Comparison of ENCODE assay signal across 9 cellular contexts in the genomic region with DNA sequence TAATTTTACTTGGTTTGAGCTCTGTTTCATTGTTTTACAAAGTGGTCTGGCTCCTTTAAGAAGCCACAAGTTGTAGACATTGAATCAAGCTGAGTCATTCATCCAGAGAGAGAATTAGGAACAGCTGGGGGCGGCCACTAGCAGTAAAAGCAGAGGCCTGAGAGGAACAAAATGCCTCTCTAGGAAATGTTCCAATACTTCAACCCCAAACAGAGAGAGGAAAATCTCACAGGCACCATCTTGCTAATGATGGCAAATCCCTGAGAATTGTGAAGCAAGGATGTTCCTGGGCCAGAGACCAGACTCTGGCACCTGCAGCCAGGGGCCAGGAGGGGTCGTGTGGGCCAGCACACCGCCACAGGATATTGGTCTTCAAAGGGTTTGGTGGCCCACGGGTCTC. TPM values are rescaled to one million over a fixed set of nuclear protein-coding genes. Genes with fewer than 3 reads are reported as not detected.
DNase-seq lines count a peak whose midpoint lies in the region; ATAC-seq lines count a peak whose summit lies in the region.
"Had no signal": no experiment of that assay in that cellular context is flagged by ENCODE, and none has a peak within 500 bp of the region (broad histone marks: within the 10 kb centered on the region; RNA-seq: fewer than 3 reads in every experiment).

No MANE protein-coding gene starts in this region.

- H3K9me3 Mint-ChIP-seq in activated T-helper 1 cell treated with anti-CD3 and anti-CD28 coated beads, Interleukin-12 subunit alpha, Interleukin-12 subunit beta, Interleukin-2, Interleukin-4 antibody, amounts not matched to agents 30 ng/mL and 10 ng/mL and 1 ng/mL, durations not matched to agents 14 hours and 24 hours and 36 hours, result no peaks in the 10 kb centered on the region
- H3K9me3 Mint-ChIP-seq: T-helper 1 cell treated with Interleukin-12 subunit alpha and Interleukin-12 subunit beta and Interleukin-4 antibody, amounts not matched to agents 30 μg/mL and 1 μg/mL, for 36 hours had no signal

- no peaks in the 10 kb centered on the region for H3K9me3 ChIP-seq in HUES6 (ENCODE audit: control insufficient read depth, insufficient read depth, low read depth, low read length)

- H3K4me1 Mint-ChIP-seq in activated T-helper 1 cell treated with anti-CD3 and anti-CD28 coated beads, Interleukin-12 subunit alpha, Interleukin-12 subunit beta, Interleukin-2, Interleukin-4 antibody, amounts not matched to agents 30 ng/mL and 10 ng/mL and 1 ng/mL, durations not matched to agents 14 hours and 24 hours and 36 hours (ENCODE audit: low read depth), result no peaks in the 10 kb centered on the region

- H3K36me3 ChIP-seq in HUES6 (ENCODE audit: control insufficient read depth, insufficient read depth, low read length), result no peaks in the 10 kb centered on the region

- in situ Hi-C loops in ACHN (cut with HindIII; ENCODE audit: low pct_ligation_motif_present, low pct_unique_long_range_greater_than_20kb, low sequenced_read_pairs), result no loop called here

- no peaks in the 10 kb centered on the region for H3K27me3 ChIP-seq in HUES6 (ENCODE audit: control insufficient read depth, insufficient read depth, low read length)

- peak; percentile 61 for DNase-seq in ACHN
- peak; percentile 26 for DNase-seq in brain pericyte (ENCODE audit: low read depth, low spot score)
- peak; percentile 52 for DNase-seq in kidney glomerular epithelial cell (lab: John Stamatoyannopoulos, UW)
- no peak for DNase-seq in activated T-helper 1 cell treated with anti-CD3 and anti-CD28 coated beads, Interleukin-12 subunit alpha, Interleukin-12 subunit beta, Interleukin-2, Interleukin-4 antibody, amounts not matched to agents 30 ng/mL and 10 ng/mL and 1 ng/mL, durations not matched to agents 14 hours and 24 hours and 36 hours (ENCODE audit: low spot score)

- peaks cover 35% of the 10 kb centered on the region for H3K4me1 ChIP-seq in HUES6 (ENCODE audit: control insufficient read depth, insufficient read depth, low read length)

- ATAC-seq in HG03354 (IDR thresholded peaks at IDR 0.05; ENCODE audit: poor library complexity, severe bottlenecking, unreplicated experiment) (no peak), GM21528 (IDR thresholded peaks at IDR 0.05; ENCODE audit: low FRiP score, unreplicated experiment) (no peak), GM18511 (IDR thresholded peaks at IDR 0.05; ENCODE audit: unreplicated experiment) (no peak)

- no peak overlapping the region for H3K4me3 ChIP-seq in HUES6 (ENCODE audit: low read depth, low read length)

- intact Hi-C loops in activated T-helper 1 cell treated with anti-CD3 and anti-CD28 coated beads, Interleukin-12 subunit alpha, Interleukin-12 subunit beta, Interleukin-2, Interleukin-4 antibody, amounts not matched to agents 30 ng/mL and 10 ng/mL and 1 ng/mL, durations not matched to agents 14 hours and 24 hours and 36 hours (cut with micrococcal nuclease), result no loop called here

- H3K4me3 Mint-ChIP-seq in activated T-helper 1 cell treated with anti-CD3 and anti-CD28 coated beads, Interleukin-12 subunit alpha, Interleukin-12 subunit beta, Interleukin-2, Interleukin-4 antibody, amounts not matched to agents 30 ng/mL and 10 ng/mL and 1 ng/mL, durations not matched to agents 14 hours and 24 hours and 36 hours, result no peak overlapping the region
- H3K4me3 Mint-ChIP-seq: T-helper 1 cell treated with Interleukin-12 subunit alpha and Interleukin-12 subunit beta and Interleukin-4 antibody, amounts not matched to agents 30 μg/mL and 1 μg/mL, for 36 hours had no signal

- no peak overlapping the region for H3K27ac Mint-ChIP-seq in activated T-helper 1 cell treated with anti-CD3 and anti-CD28 coated beads, Interleukin-12 subunit alpha, Interleukin-12 subunit beta, Interleukin-2, Interleukin-4 antibody, amounts not matched to agents 30 ng/mL and 10 ng/mL and 1 ng/mL, durations not matched to agents 14 hours and 24 hours and 36 hours
- H3K27ac Mint-ChIP-seq: T-helper 1 cell treated with Interleukin-12 subunit alpha and Interleukin-12 subunit beta and Interleukin-4 antibody, amounts not matched to agents 30 μg/mL and 1 μg/mL, for 36 hours had no signal

- H3K27ac ChIP-seq in HUES6 (ENCODE audit: low read depth, low read length), result peak overlapping the region; percentile 55; the same call in 1 of the 2 replicates

- no peaks in the 10 kb centered on the region for H3K27me3 Mint-ChIP-seq in activated T-helper 1 cell treated with anti-CD3 and anti-CD28 coated beads, Interleukin-12 subunit alpha, Interleukin-12 subunit beta, Interleukin-2, Interleukin-4 antibody, amounts not matched to agents 30 ng/mL and 10 ng/mL and 1 ng/mL, durations not matched to agents 14 hours and 24 hours and 36 hours (ENCODE audit: insufficient read depth)

- no peaks in the 10 kb centered on the region for H3K36me3 Mint-ChIP-seq in activated T-helper 1 cell treated with anti-CD3 and anti-CD28 coated beads, Interleukin-12 subunit alpha, Interleukin-12 subunit beta, Interleukin-2, Interleukin-4 antibody, amounts not matched to agents 30 ng/mL and 10 ng/mL and 1 ng/mL, durations not matched to agents 14 hours and 24 hours and 36 hours (ENCODE audit: low read depth)

- peak overlapping the region; percentile 29 for H3K9ac ChIP-seq in HUES6 (ENCODE audit: low read length)

RNA-seq across cellular contexts. Expression of gene TRIL, which starts 26.5 kb away (rescaled TPM):
- 0.39 and 0.41 TPM in 2 replicates for total RNA-seq in activated T-helper 1 cell treated with anti-CD3 and anti-CD28 coated beads, Interleukin-12 subunit alpha, Interleukin-12 subunit beta, Interleukin-2, Interleukin-4 antibody, amounts not matched to agents 30 ng/mL and 10 ng/mL and 1 ng/mL, durations not matched to agents 14 hours and 24 hours and 36 hours
